1 cellular context compared by ENCODE assay signal in genomic region chr1:54234284-54234683, GRCh38.
TF ChIP-seq lines count a peak whose summit lies in the region.

No MANE protein-coding gene starts in this region.

TF ChIP-seq in SK-N-SH, 30 proteins besides CTCF, POLR2A, EP300 and RAD21 (continued from another document):
- TF ChIP-seq RCOR1 (IDR thresholded peaks at IDR 0.05; ENCODE audit: low read length) (no peak), NRF1 (IDR thresholded peaks at IDR 0.05; ENCODE audit: low read depth, low read length) (no peak), ELF1 (IDR thresholded peaks at IDR 0.05) (no peak), CHD2 (IDR thresholded peaks at IDR 0.05; ENCODE audit: low read length, partially characterized antibody) (no peak), ZBTB33 (IDR thresholded peaks at IDR 0.05; ENCODE audit: borderline replicate concordance, low read depth) (no peak), GABPA (IDR thresholded peaks at IDR 0.05; ENCODE audit: low read depth) (no peak)
